1 cellular context compared by ENCODE assay signal in the genomic region with DNA sequence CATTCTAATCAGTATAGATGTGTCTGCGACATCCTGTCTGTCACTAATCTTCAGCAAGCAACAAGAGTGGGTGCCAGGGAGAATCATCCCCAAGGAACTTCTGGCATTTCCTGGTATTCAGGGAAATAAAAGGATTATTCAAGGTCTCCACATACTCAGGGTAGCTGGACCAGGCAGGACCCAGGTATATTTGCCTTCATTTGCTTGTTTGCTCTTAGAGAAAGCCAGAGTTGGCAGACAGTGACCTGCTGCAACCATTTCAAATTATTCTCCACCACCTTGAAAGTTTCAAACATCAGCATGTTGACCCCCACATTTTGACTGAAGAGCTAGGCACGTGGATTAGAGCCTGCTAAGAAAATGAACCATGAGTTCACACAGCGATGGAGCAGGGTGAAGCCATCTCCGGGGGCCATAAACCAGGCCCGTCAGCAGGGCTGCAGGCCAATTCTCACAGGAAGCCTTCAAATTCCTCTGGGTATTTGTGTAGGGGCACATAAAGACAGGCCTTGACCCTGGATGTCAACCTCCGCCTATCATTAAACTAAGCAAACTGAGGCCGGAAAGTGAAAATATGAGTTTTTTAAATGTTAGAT.
TF ChIP-seq lines count a peak whose summit lies in the region.

No MANE protein-coding gene starts in this region.

TF ChIP-seq in SK-N-SH treated with all-trans-retinoic acid at 6 μM for 48 hours, 23 proteins besides CTCF, POLR2A, EP300 and RAD21 (continued from another document):
- TF ChIP-seq, protein P1, sequence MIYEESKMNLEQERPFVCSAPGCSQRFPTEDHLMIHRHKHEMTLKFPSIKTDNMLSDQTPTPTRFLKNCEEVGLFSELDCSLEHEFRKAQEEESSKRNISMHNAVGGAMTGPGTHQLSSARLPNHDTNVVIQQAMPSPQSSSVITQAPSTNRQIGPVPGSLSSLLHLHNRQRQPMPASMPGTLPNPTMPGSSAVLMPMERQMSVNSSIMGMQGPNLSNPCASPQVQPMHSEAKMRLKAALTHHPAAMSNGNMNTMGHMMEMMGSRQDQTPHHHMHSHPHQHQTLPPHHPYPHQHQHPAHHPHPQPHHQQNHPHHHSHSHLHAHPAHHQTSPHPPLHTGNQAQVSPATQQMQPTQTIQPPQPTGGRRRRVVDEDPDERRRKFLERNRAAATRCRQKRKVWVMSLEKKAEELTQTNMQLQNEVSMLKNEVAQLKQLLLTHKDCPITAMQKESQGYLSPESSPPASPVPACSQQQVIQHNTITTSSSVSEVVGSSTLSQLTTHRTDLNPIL (CRISPR knock-in tag; IDR thresholded peaks at IDR 0.05; ENCODE audit: low read depth): no peak
